ENCODE assay signal across 33 cellular contexts in the genomic region with DNA sequence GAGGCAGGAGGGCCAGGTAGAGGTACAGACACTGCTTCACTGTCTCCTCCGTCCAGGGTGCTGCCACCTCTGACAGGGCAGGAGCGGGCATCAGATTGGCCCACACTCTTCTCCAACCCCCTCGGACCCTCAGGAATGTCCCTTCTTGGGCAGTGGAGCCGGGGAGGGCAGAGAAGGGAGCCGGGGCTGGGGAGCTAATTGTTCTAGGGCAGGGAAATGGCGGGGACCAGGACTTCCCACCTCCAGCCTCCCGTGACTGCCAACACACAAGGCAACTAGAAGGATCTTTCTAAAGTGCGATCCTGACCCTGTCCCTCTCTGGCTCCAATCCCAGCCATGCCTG. TPM values are rescaled to one million over a fixed set of nuclear protein-coding genes. Genes with fewer than 3 reads are reported as not detected.
"Had no signal": no experiment of that assay in that cellular context is flagged by ENCODE, and none has a peak within 500 bp of the region (broad histone marks: within the 10 kb centered on the region; RNA-seq: fewer than 3 reads in every experiment).

No MANE protein-coding gene starts in this region.

- ATAC-seq: esophagus mucosa; gastrocnemius medialis; heart left ventricle; left ventricle myocardium superior; lower lobe of right lung; natural killer cell; sciatic nerve; stimulated activated naive CD8-positive, alpha-beta T cell treated with anti-CD3 and anti-CD28 coated beads, Interleukin-15, amount 100 ng/mL, for 72 hours; upper lobe of right lung had no signal

- H3K79me2 ChIP-seq: parathyroid adenoma had no signal

- H3K9ac ChIP-seq: parathyroid adenoma had no signal

- H3K4me1 ChIP-seq: lower lobe of right lung, right atrium auricular region, upper lobe of right lung, uterus had no signal

- DNase-seq: colonic mucosa; effector CD8-positive, alpha-beta T cell; endodermal cell; foreskin fibroblast; gastrocnemius medialis; hippocampal formation; immature natural killer cell; left ventricle myocardium superior; lower lobe of right lung; natural killer cell; stimulated activated CD4-positive, alpha-beta T cell treated with anti-CD3 and anti-CD28 coated beads, Interleukin-12 subunit alpha, Interleukin-12 subunit beta, amount 100 ng/mL, for 4 hours; stimulated activated CD4-positive, alpha-beta T cell treated with anti-CD3 and anti-CD28 coated beads, Interleukin-1b, Interleukin-23, amount 100 ng/mL, for 48 hours; stimulated activated CD4-positive, alpha-beta T cell treated with anti-CD3 and anti-CD28 coated beads, Interleukin-4, amount 100 ng/mL, for 1 hour; stimulated activated CD8-positive, alpha-beta memory T cell treated with anti-CD3 and anti-CD28 coated beads, Interleukin-4, amount 100 ng/mL, for 48 hours; stimulated activated naive CD4-positive, alpha-beta T cell; stimulated activated naive CD8-positive, alpha-beta T cell treated with anti-CD3 and anti-CD28 coated beads, Interleukin-15, amount 100 ng/mL, for 72 hours; transverse colon; upper lobe of right lung; uterus had no signal

- H2AFZ ChIP-seq: parathyroid adenoma had no signal

- FAIRE-seq: keratinocyte had no signal

- H3K27me3 ChIP-seq: colonic mucosa, gastrocnemius medialis, heart left ventricle, neutrophil, right atrium auricular region, suprapubic skin, transverse colon, upper lobe of right lung, uterus had no signal

- H3K4me2 ChIP-seq: smooth muscle cell had no signal

- H3K4me3 ChIP-seq: colonic mucosa, gastrocnemius medialis, heart left ventricle, lower lobe of right lung, right atrium auricular region, smooth muscle cell, suprapubic skin, transverse colon, upper lobe of right lung, uterus had no signal

- H3K27ac ChIP-seq: colonic mucosa, epithelial cell of prostate, gastrocnemius medialis, heart left ventricle, lower lobe of right lung, neutrophil, parathyroid adenoma, right atrium auricular region, suprapubic skin, transverse colon, upper lobe of right lung, uterus had no signal

- H3K36me3 ChIP-seq: uterus had no signal

- H3K9me3 ChIP-seq: colonic mucosa, gastrocnemius medialis, heart left ventricle, lower lobe of right lung, neutrophil, right atrium auricular region, suprapubic skin, transverse colon, upper lobe of right lung, uterus had no signal

RNA-seq across cellular contexts. Expression of gene RSPH6A, which starts 10.1 kb away (rescaled TPM):
- total RNA-seq: gastrocnemius medialis, glomerular endothelial cell, heart left ventricle, left ventricle myocardium superior, mesenteric fat pad, right atrium auricular region, smooth muscle cell had no signal
- polyA plus RNA-seq: heart left ventricle, immature natural killer cell, keratinocyte, neural cell had no signal

RNA-seq across cellular contexts. Expression of gene FOXA3, which starts 38.9 kb away (rescaled TPM):
- total RNA-seq: esophagus mucosa, gastrocnemius medialis, glomerular endothelial cell, heart left ventricle, left ventricle myocardium superior, mesenteric fat pad, myocyte, natural killer cell, right atrium auricular region, sciatic nerve, uterus had no signal
- polyA plus RNA-seq: immature natural killer cell, keratinocyte, neural cell had no signal
